Comparison of ENCODE assay signal across 1 cellular context in the genomic region with DNA sequence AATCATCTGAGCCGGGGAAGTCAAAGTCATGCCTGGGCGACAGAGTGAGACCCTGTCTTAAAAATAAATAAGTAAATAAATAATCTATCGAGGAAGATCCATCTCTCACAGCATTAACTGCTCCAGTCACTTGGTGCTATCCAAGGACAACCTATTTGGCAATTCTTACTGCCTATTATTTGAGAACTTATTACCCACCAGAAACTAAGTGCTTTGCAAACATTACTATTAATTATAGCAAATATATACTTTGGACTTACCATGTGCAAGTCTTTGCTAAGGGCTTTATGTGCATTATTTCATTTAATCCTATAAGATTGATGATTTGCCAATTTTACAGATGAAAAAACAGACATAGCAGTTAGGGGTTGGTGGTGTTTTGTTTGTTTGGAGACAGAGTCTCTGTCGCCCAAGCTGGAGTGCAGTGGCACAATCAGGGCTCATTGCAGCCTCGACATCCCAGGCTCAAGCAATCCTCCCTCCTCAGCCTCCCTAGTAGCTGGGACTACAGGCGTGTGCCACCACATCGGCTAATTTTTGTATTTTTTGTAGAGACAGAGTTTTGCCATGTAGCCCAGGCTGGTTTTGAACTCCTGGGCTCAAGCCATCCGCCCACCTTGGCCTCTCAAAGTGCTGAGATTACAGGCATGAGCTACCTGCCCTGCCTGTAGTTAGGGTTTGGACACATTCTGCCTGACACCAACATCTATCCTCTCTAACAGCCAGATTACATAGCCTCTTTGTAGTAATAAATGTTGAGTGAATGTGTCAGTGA.
A peak's percentile ranks its signal among the peaks of the same experiment; 100 is the strongest.
TF ChIP-seq lines count a peak whose summit lies in the region.

No MANE protein-coding gene starts in this region.

TF ChIP-seq in K562, 482 proteins besides CTCF, POLR2A, EP300 and RAD21:
- TF ChIP-seq, protein P1, sequence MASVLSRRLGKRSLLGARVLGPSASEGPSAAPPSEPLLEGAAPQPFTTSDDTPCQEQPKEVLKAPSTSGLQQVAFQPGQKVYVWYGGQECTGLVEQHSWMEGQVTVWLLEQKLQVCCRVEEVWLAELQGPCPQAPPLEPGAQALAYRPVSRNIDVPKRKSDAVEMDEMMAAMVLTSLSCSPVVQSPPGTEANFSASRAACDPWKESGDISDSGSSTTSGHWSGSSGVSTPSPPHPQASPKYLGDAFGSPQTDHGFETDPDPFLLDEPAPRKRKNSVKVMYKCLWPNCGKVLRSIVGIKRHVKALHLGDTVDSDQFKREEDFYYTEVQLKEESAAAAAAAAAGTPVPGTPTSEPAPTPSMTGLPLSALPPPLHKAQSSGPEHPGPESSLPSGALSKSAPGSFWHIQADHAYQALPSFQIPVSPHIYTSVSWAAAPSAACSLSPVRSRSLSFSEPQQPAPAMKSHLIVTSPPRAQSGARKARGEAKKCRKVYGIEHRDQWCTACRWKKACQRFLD (CRISPR knock-in tag; IDR thresholded peaks at IDR 0.05): no peak
- TF ChIP-seq ZNF174 (CRISPR knock-in tag; IDR thresholded peaks at IDR 0.05): 0 out of 2 replicates have a peak, but pooled peaks have one; percentile 10
- TF ChIP-seq EGR1 (conservative IDR thresholded peaks at IDR 0.05): 0 out of 2 replicates have a peak, but pooled peaks have one; percentile 3
- TF ChIP-seq RBM14 (IDR thresholded peaks at IDR 0.05; ENCODE audit: borderline replicate concordance, insufficient read depth, low read depth, low read length): no peak
- 0 out of 2 replicates have a peak, but pooled peaks have one; percentile 20 for TF ChIP-seq SP1 (CRISPR knock-in tag; IDR thresholded peaks at IDR 0.05)
- TF ChIP-seq, protein P2, sequence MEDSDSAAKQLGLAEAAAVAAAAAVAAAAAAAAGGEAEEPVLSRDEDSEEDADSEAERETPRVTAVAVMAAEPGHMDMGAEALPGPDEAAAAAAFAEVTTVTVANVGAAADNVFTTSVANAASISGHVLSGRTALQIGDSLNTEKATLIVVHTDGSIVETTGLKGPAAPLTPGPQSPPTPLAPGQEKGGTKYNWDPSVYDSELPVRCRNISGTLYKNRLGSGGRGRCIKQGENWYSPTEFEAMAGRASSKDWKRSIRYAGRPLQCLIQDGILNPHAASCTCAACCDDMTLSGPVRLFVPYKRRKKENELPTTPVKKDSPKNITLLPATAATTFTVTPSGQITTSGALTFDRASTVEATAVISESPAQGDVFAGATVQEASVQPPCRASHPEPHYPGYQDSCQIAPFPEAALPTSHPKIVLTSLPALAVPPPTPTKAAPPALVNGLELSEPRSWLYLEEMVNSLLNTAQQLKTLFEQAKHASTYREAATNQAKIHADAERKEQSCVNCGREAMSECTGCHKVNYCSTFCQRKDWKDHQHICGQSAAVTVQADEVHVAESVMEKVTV (CRISPR knock-in tag; IDR thresholded peaks at IDR 0.05): 0 out of 2 replicates have a peak, but pooled peaks have one; percentile 22
- no peak for TF ChIP-seq FOXP1 (CRISPR knock-in tag; IDR thresholded peaks at IDR 0.05)
- TF ChIP-seq CTBP1 (IDR thresholded peaks at IDR 0.05; ENCODE audit: borderline replicate concordance): no peak
- TF ChIP-seq NFE2L1 (tag; IDR thresholded peaks at IDR 0.05; ENCODE audit: borderline replicate concordance, low read depth): no peak
- no peak for TF ChIP-seq ZNF133 (CRISPR knock-in tag; IDR thresholded peaks at IDR 0.05)
TF ChIP-seq in K562: peak in this region for 4.
